Comparison of ENCODE assay signal across 11 cellular contexts in the genomic region with DNA sequence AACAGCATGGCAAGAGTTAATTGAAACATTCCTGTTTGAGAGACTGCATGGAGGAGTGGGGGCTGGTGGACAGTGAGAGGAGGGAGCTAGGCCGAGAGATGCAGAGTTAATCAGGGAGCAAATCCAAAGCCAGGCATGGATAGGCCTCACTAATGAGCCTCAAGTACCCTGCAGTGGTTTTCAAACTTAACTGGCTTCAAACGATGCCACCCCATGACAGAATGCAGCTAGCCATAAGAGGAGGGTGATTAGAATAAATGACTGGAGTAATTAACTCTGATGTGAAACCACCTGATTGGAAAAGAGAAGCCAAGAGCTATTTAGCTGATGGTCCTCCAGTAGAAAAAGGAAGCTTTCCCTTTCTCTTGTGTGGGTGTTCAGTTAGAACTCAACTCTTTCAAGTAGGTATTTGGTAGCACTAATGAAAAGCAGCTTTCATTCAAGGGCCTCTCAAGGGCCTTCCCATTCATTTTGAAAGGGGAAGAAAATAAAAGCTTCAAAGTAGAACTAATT.
DNase-seq lines count a peak whose midpoint lies in the region; ATAC-seq, FAIRE-seq and TF ChIP-seq lines count a peak whose summit lies in the region.
"Had no signal": no experiment of that assay in that cellular context is flagged by ENCODE, and none has a peak within 500 bp of the region (broad histone marks: within the 10 kb centered on the region; RNA-seq: fewer than 3 reads in every experiment).

No MANE protein-coding gene starts in this region.

- 41 to 51% (median 47%) methylated on average over 2 of the region's 2 CpGs for WGBS in ovary, 3 donors

- H3K4me3 ChIP-seq in BE2C (ENCODE audit: low read depth, low read length) (peak overlapping the region; percentile 22), astrocyte (ENCODE audit: insufficient read depth, low read depth, low read length) (no peak overlapping the region), ovary (no peak overlapping the region)

- no peaks in the 10 kb centered on the region for H4K20me1 ChIP-seq in astrocyte (ENCODE audit: insufficient read depth, low read length)

- no peaks in the 10 kb centered on the region for H3K36me3 Mint-ChIP-seq in astrocyte (ENCODE audit: low read depth, unreplicated experiment)
- H3K36me3 Mint-ChIP-seq in activated T-cell treated with anti-CD3 and anti-CD28 coated beads, Interleukin-2, amount 50 U/mL, for 24 hours (ENCODE audit: low read depth), result no peaks in the 10 kb centered on the region

- DNase-seq in BE2C (peak; percentile 85), NCI-H1092 treated with DMSO at 0.1 percent for 48 hours (lab: John Stamatoyannopoulos, UW) (peak; percentile 98), astrocyte (ENCODE audit: low read depth) (no peak), ovary (no peak)
- no peak for DNase-seq in activated T-cell treated with anti-CD3 and anti-CD28 coated beads, Interleukin-2, amount 50 U/mL, for 24 hours
- no peak for DNase-seq in activated CD4-positive, alpha-beta T cell treated with anti-CD3 and anti-CD28 coated beads, Interleukin-2, amount 50 U/mL, for 48 hours
- DNase-seq: brain microvascular endothelial cell, T-helper 17 cell had no signal

- no peak overlapping the region for H2AFZ ChIP-seq in astrocyte (ENCODE audit: low read depth, low read length)

- H3K27ac ChIP-seq in astrocyte (ENCODE audit: low read depth, low read length), result no peak overlapping the region
- no peak overlapping the region for H3K27ac ChIP-seq in ovary
- H3K27ac ChIP-seq: brain microvascular endothelial cell had no signal

- H3K79me2 ChIP-seq in astrocyte (ENCODE audit: insufficient read depth, low read length), result no peaks in the 10 kb centered on the region

- H3K27me3 Mint-ChIP-seq in astrocyte (ENCODE audit: low read depth, unreplicated experiment), result no peaks in the 10 kb centered on the region
- H3K27me3 Mint-ChIP-seq in activated T-cell treated with anti-CD3 and anti-CD28 coated beads, Interleukin-2, amount 50 U/mL, for 24 hours, result no peaks in the 10 kb centered on the region
- H3K27me3 Mint-ChIP-seq: T-helper 17 cell had no signal

- H3K4me1 ChIP-seq in BE2C (peaks cover 48% of the 10 kb centered on the region), astrocyte (ENCODE audit: insufficient read depth, low read length) (no peaks in the 10 kb centered on the region), ovary (ENCODE audit: insufficient read depth) (no peaks in the 10 kb centered on the region)

- peak; percentile 85 for ATAC-seq in GM19463 (IDR thresholded peaks at IDR 0.05; ENCODE audit: unreplicated experiment)
- no peak for ATAC-seq in GM18517 (IDR thresholded peaks at IDR 0.05; ENCODE audit: unreplicated experiment)
- ATAC-seq: T-helper 17 cell had no signal

- no peaks in the 10 kb centered on the region for H3K9me3 ChIP-seq in BE2C
- no peaks in the 10 kb centered on the region for H3K9me3 ChIP-seq in astrocyte (ENCODE audit: insufficient read depth, low read depth, low read length)
- H3K9me3 ChIP-seq in ovary, result no peaks in the 10 kb centered on the region

- TF ChIP-seq EP300 in ovary (IDR thresholded peaks at IDR 0.05), result no peak

- TF ChIP-seq CTCF in BE2C (IDR thresholded peaks at IDR 0.05; ENCODE audit: low read depth, low read length) (no peak), astrocyte (IDR thresholded peaks at IDR 0.05; ENCODE audit: insufficient read depth, low read depth, low read length) (no peak), ovary (IDR thresholded peaks at IDR 0.05) (no peak)

- H3K9ac ChIP-seq in astrocyte (ENCODE audit: low read length), result no peak overlapping the region

- no peaks in the 10 kb centered on the region for H3K27me3 ChIP-seq in BE2C
- H3K27me3 ChIP-seq in astrocyte (ENCODE audit: insufficient read depth, low read length), result no peaks in the 10 kb centered on the region
- H3K27me3 ChIP-seq in ovary, result no peaks in the 10 kb centered on the region
- H3K27me3 ChIP-seq: brain microvascular endothelial cell had no signal

- H3K4me2 ChIP-seq in astrocyte (ENCODE audit: low read length), result no peak overlapping the region

- no peak for FAIRE-seq in astrocyte (lab: Jason Lieb, UNC)
- FAIRE-seq: keratinocyte had no signal

- peak overlapping the region; percentile 92 for H3K27ac Mint-ChIP-seq in astrocyte (ENCODE audit: unreplicated experiment)
- no peak overlapping the region for H3K27ac Mint-ChIP-seq in activated T-cell treated with anti-CD3 and anti-CD28 coated beads, Interleukin-2, amount 50 U/mL, for 24 hours
- H3K27ac Mint-ChIP-seq: T-helper 17 cell had no signal

- no peaks in the 10 kb centered on the region for H3K9me3 Mint-ChIP-seq in astrocyte (ENCODE audit: unreplicated experiment)
- no peaks in the 10 kb centered on the region for H3K9me3 Mint-ChIP-seq in activated T-cell treated with anti-CD3 and anti-CD28 coated beads, Interleukin-2, amount 50 U/mL, for 24 hours

- no peak for TF ChIP-seq POLR2A in ovary (IDR thresholded peaks at IDR 0.05)

- H3K36me3 ChIP-seq in BE2C (peaks cover 2% of the 10 kb centered on the region; the same call in 1 of the 2 replicates), astrocyte (ENCODE audit: insufficient read depth, low read length) (no peaks in the 10 kb centered on the region), ovary (no peaks in the 10 kb centered on the region)
- H3K36me3 ChIP-seq: brain microvascular endothelial cell had no signal

- intact Hi-C loops in ovary (cut with DNase I), result no loop called here

- H3K4me3 Mint-ChIP-seq in astrocyte (ENCODE audit: unreplicated experiment), result peak overlapping the region; percentile 57
- no peak overlapping the region for H3K4me3 Mint-ChIP-seq in activated T-cell treated with anti-CD3 and anti-CD28 coated beads, Interleukin-2, amount 50 U/mL, for 24 hours
- H3K4me3 Mint-ChIP-seq: T-helper 17 cell had no signal

- peaks cover 24% of the 10 kb centered on the region for H3K4me1 Mint-ChIP-seq in astrocyte (ENCODE audit: low read depth, unreplicated experiment)
- H3K4me1 Mint-ChIP-seq in activated T-cell treated with anti-CD3 and anti-CD28 coated beads, Interleukin-2, amount 50 U/mL, for 24 hours (ENCODE audit: low read depth), result peaks cover 6% of the 10 kb centered on the region

Comparison
In these comparisons a context has a peak if more than half of its experiments do, and no peak if none do; other contexts are left out.
1. DNase-seq: peak in BE2C (single experiment) and NCI-H1092 treated with DMSO at 0.1 percent for 48 hours (single experiment); none in astrocyte (single experiment), activated T-cell treated with anti-CD3 and anti-CD28 coated beads, Interleukin-2, amount 50 U/mL, for 24 hours (single experiment), ovary (0 of 5) and activated CD4-positive, alpha-beta T cell treated with anti-CD3 and anti-CD28 coated beads, Interleukin-2, amount 50 U/mL, for 48 hours (0 of 2).